Comparison of ENCODE assay signal across 1 cellular context in genomic region chr9:105151686-105151995, GRCh38.
TF ChIP-seq lines count a peak whose summit lies in the region.

No MANE protein-coding gene starts in this region.

TF ChIP-seq in SK-N-SH treated with all-trans-retinoic acid at 6 μM for 48 hours, 23 proteins besides CTCF, POLR2A, EP300 and RAD21 (continued from another document):
- TF ChIP-seq PATZ1 (CRISPR knock-in tag; IDR thresholded peaks at IDR 0.05; ENCODE audit: borderline replicate concordance) (no peak), SNAI2 (CRISPR knock-in tag; IDR thresholded peaks at IDR 0.05) (no peak)
